Comparison of ENCODE assay signal across 9 cellular contexts in the genomic region with DNA sequence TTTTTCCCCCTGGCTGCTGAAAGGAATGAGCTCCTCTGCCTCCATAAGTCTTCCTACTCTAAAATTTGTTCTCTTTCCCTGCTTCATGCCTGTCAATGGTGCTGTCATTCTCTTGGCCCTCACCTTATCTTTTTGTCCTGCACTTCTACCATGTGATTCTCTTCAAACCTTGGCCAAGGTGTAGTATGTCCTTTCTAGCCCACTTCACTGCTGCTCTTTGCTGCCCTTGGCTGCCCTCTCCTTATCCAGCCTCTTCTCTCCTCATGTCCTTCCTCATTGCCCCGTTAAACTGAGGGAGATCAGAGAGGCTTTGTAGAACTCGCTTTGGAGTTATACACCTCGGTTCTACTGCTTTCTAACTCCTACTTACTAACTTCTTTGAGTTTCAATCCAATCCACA. TPM values are rescaled to one million over a fixed set of nuclear protein-coding genes. Genes with fewer than 3 reads are reported as not detected.
"Had no signal": no experiment of that assay in that cellular context is flagged by ENCODE, and none has a peak within 500 bp of the region (broad histone marks: within the 10 kb centered on the region; RNA-seq: fewer than 3 reads in every experiment).

No MANE protein-coding gene starts in this region.

- H3K27ac ChIP-seq: GM23248 had no signal

- H3K9me3 Mint-ChIP-seq: HFFc6 had no signal

- ATAC-seq: HCT116 had no signal

- H2AFZ ChIP-seq: GM23248 had no signal

- H3K4me1 ChIP-seq: HAP-1 had no signal

- H3K4me3 Mint-ChIP-seq: HFFc6 had no signal

- H3K36me3 ChIP-seq: HAP-1 had no signal

- H3K9me3 ChIP-seq: HAP-1 had no signal

- H3K4me3 ChIP-seq: GM23248, HAP-1 had no signal

- H3K9ac ChIP-seq: GM23248 had no signal

- H3K27ac Mint-ChIP-seq: HFFc6 had no signal

- DNase-seq: GM23248, GOT3, H7, HFFc6, IMR-90 had no signal

RNA-seq across cellular contexts. Expression of a gene that starts 19.7 kb away (rescaled TPM):
- total RNA-seq: GM23248, H4, H7, HFFc6, HT-29, IMR-90 had no signal
- polyA plus RNA-seq: GM23248, IMR-90 had no signal
